9 cellular contexts compared by ENCODE assay signal in the genomic region with DNA sequence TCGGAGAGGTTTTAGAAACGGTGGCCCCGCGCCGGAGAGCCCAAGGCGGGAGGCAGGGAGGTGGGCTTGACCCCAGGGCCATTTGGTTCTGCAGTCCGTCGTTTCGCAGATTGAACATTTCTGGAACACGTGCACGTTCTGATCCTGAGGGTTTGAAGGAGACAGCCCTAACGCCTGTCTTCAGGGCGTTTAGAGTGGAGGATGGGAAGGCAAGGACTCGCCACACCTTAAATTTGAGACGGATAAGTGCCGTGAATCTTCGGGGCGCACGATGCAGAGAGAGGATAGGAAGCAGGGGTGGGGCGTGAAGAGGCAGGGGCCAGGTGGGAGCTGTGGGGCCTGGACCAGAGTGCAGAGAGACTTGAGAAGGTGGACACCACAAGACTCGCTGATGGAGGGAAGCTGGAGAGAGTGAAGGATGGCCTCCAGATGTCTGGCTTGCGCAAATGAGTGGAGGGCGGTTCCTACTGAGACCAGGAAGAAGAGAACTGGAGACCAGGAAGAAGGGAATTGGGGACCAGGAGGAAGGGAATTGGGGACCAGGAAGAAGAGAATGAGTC. TPM values are rescaled to one million over a fixed set of nuclear protein-coding genes. Genes with fewer than 3 reads are reported as not detected.
DNase-seq lines count a peak whose midpoint lies in the region; ATAC-seq lines count a peak whose summit lies in the region.
"Had no signal": no experiment of that assay in that cellular context is flagged by ENCODE, and none has a peak within 500 bp of the region (broad histone marks: within the 10 kb centered on the region; RNA-seq: fewer than 3 reads in every experiment).

No MANE protein-coding gene starts in this region.

- no peak overlapping the region for H3K9ac ChIP-seq in GM23248
- H3K9ac ChIP-seq in trophoblast cell (ENCODE audit: low read length): no peak overlapping the region

- no peak for ATAC-seq in GM21825 (IDR thresholded peaks at IDR 0.05; ENCODE audit: unreplicated experiment)

- H3K23ac ChIP-seq in trophoblast cell (ENCODE audit: low read length): no peak overlapping the region

- H2AFZ ChIP-seq in GM23248 (no peak overlapping the region), trophoblast cell (ENCODE audit: insufficient read depth, low read length, poor library complexity) (peak overlapping the region; percentile 47)

- H3K4me1 ChIP-seq in GM23248 (ENCODE audit: insufficient read depth): peaks cover 19% of the 10 kb centered on the region
- H3K4me1 ChIP-seq in SJSA1 (replicated peaks): peaks cover 34% of the 10 kb centered on the region
- peaks cover 3 to 32% of the 10 kb centered on the region in 2 donors for H3K4me1 ChIP-seq in esophagus (ENCODE audit: control insufficient read depth in 2 of 2, insufficient read depth in 2 of 2, low read length in 1 of 2)
- peaks cover 22 to 30% of the 10 kb centered on the region in 2 experiments for H3K4me1 ChIP-seq in trophoblast cell (ENCODE audit: control insufficient read depth in 1 of 2, insufficient read depth in 2 of 2, low read length in 2 of 2)

- H4K12ac ChIP-seq in trophoblast cell (ENCODE audit: low read depth, low read length): peak overlapping the region; percentile 87

- no peak overlapping the region for H3K4me2 ChIP-seq in GM23248 (ENCODE audit: unreplicated experiment)
- H3K4me2 ChIP-seq in trophoblast cell (ENCODE audit: low read length): no peak overlapping the region

- H3K27ac ChIP-seq in GM23248: no peak overlapping the region
- H3K27ac ChIP-seq in SJSA1: no peak overlapping the region
- no peak overlapping the region for H3K27ac ChIP-seq in esophagus (ENCODE audit: low read depth in 2 of 2, low read length in 1 of 2)
- no peak overlapping the region for H3K27ac ChIP-seq in trophoblast cell (ENCODE audit: low read depth, low read length)

- no peak overlapping the region for H4K91ac ChIP-seq in trophoblast cell (ENCODE audit: low read depth, low read length)

- H3K4ac ChIP-seq in trophoblast cell (ENCODE audit: low read depth, low read length): no peak overlapping the region

- no peak overlapping the region for H2BK12ac ChIP-seq in trophoblast cell (ENCODE audit: low read length)

- WGBS in GM23248 (ENCODE audit: low coverage in 1 of 2, low lambda C conversion rate in 2 of 2, missing lambda C conversion rate in 2 of 2), 2 experiments: 62 to 63% methylated on average over 23 of the region's 23 CpGs
- 65 to 68% methylated on average over 23 of the region's 23 CpGs for WGBS in esophagus, 2 donors
- no CpG with 5 or more reads among the region's 23 CpGs for WGBS in trophoblast cell (ENCODE audit: extremely low coverage, insufficient coverage, insufficient read length)

- DNase-seq in GM23248 (peak; percentile 6), SJSA1 (ENCODE audit: low read depth in 1 of 2, low spot score in 2 of 2) (no peak), trophoblast cell (no peak), NCI-H446 (lab: John Stamatoyannopoulos, UW) (no peak), mesenteric fat pad (ENCODE audit: low spot score) (no peak), MG63 (no peak)

- no peak overlapping the region for H3K14ac ChIP-seq in trophoblast cell (ENCODE audit: low read length)

- no peak overlapping the region for H2AK5ac ChIP-seq in trophoblast cell (ENCODE audit: low read length)

- no peak overlapping the region for H2BK5ac ChIP-seq in trophoblast cell (ENCODE audit: low read depth, low read length, poor library complexity)

- no peaks in the 10 kb centered on the region for H3K9me2 ChIP-seq in GM23248 (ENCODE audit: insufficient read depth)

- H3K18ac ChIP-seq in trophoblast cell (ENCODE audit: low read length): no peak overlapping the region

- H3K4me3 ChIP-seq in GM23248 (no peak overlapping the region), SJSA1 (peak overlapping the region; percentile 85), esophagus (ENCODE audit: low read depth in 1 of 2, low read length in 2 of 2) (peak overlapping the region; percentile 36 to 90), trophoblast cell (ENCODE audit: low read depth, low read length) (no peak overlapping the region), MG63 (no peak overlapping the region)

- peaks cover 37% of the 10 kb centered on the region for H3K79me2 ChIP-seq in GM23248 (ENCODE audit: insufficient read depth)
- peaks cover 32% of the 10 kb centered on the region for H3K79me2 ChIP-seq in trophoblast cell (ENCODE audit: control insufficient read depth, insufficient read depth, low read length, poor library complexity)

- H2BK120ac ChIP-seq in trophoblast cell (ENCODE audit: insufficient read depth, low read length, poor library complexity): no peak overlapping the region

- in situ Hi-C loops in GM23248 (cut with MboI): no loop called here

- H3K36me3 ChIP-seq in GM23248 (ENCODE audit: low read depth) (no peaks in the 10 kb centered on the region), SJSA1 (peaks cover 31% of the 10 kb centered on the region), esophagus (ENCODE audit: control insufficient read depth in 2 of 2, insufficient read depth in 2 of 2, low read length in 1 of 2) (no peaks in the 10 kb centered on the region), trophoblast cell (ENCODE audit: control insufficient read depth in 1 of 2, insufficient read depth in 2 of 2, low read length in 2 of 2) (peaks cover 11 to 14% of the 10 kb centered on the region in 2 experiments), MG63 (peaks cover 6% of the 10 kb centered on the region)
- H3K36me3 ChIP-seq: right lobe of liver had no signal

- peaks cover 17% of the 10 kb centered on the region; the same call in 1 of the 2 replicates for H3F3A ChIP-seq in GM23248 (ENCODE audit: insufficient read depth)

- H3K79me1 ChIP-seq in trophoblast cell (ENCODE audit: low read length): peaks cover 3% of the 10 kb centered on the region

- H3K9me3 ChIP-seq in GM23248 (ENCODE audit: low read depth): no peaks in the 10 kb centered on the region
- 0 out of 2 replicates have a peak, but pooled peaks cover 4% of the 10 kb centered on the region for H3K9me3 ChIP-seq in SJSA1 (replicated peaks)
- no peaks in the 10 kb centered on the region for H3K9me3 ChIP-seq in esophagus (ENCODE audit: control insufficient read depth in 2 of 2, insufficient read depth in 1 of 2, low read depth in 1 of 2, low read length in 1 of 2)
- H3K9me3 ChIP-seq in trophoblast cell (ENCODE audit: insufficient read depth, low read depth, low read length): peaks cover 6% of the 10 kb centered on the region
- no peaks in the 10 kb centered on the region for H3K9me3 ChIP-seq in MG63
- H3K9me3 ChIP-seq: right lobe of liver had no signal

- H4K20me1 ChIP-seq in GM23248 (ENCODE audit: insufficient read depth): peaks cover 4% of the 10 kb centered on the region; the same call in 1 of the 2 replicates

- peak overlapping the region; percentile 86 for H4K8ac ChIP-seq in trophoblast cell (ENCODE audit: low read depth, low read length)

- H3K27me3 ChIP-seq in GM23248 (replicated peaks; ENCODE audit: insufficient read depth): no peaks in the 10 kb centered on the region
- no peaks in the 10 kb centered on the region for H3K27me3 ChIP-seq in SJSA1 (replicated peaks)
- no peaks in the 10 kb centered on the region for H3K27me3 ChIP-seq in esophagus (ENCODE audit: control insufficient read depth in 1 of 2, insufficient read depth in 2 of 2, low read length in 2 of 2)
- no peaks in the 10 kb centered on the region for H3K27me3 ChIP-seq in trophoblast cell (ENCODE audit: insufficient read depth, low read length)
- H3K27me3 ChIP-seq in MG63: no peaks in the 10 kb centered on the region
- H3K27me3 ChIP-seq: right lobe of liver had no signal

RNA-seq across cellular contexts. Expression of gene MIER2, which starts 0.8 kb away (rescaled TPM):
- total RNA-seq in GM23248 (2014; rRNA removed; shearing (Covaris generic)): 11.8 and 27.8 TPM in 2 replicates
- polyA plus RNA-seq in GM23248 (2016; fragmentation: Nextera tagmentation; extraction: Ambion mirVana): 28.6 and 30.7 TPM in 2 replicates
- total RNA-seq in SJSA1 (2014; rRNA removed; shearing (Covaris generic)): 19.9 and 26.6 TPM in 2 replicates
- 10 to 100 TPM; 13.0 to 13.9 TPM for polyA plus RNA-seq in esophagus
- polyA plus RNA-seq in trophoblast cell (2013): 38.2 and 39.1 TPM in 2 replicates
- total RNA-seq in mesenteric fat pad: 53.5 TPM
- 3.5 and 3.6 TPM in 2 replicates for total RNA-seq in MG63 (2014; rRNA removed; shearing (Covaris generic); ENCODE audit: low replicate concordance)

RNA-seq across cellular contexts. Expression of gene PLPP2, which starts 54.2 kb away (rescaled TPM):
- total RNA-seq in GM23248 (2014; rRNA removed; shearing (Covaris generic)): 1.4 and 4.3 TPM in 2 replicates
- 1.2 and 1.3 TPM in 2 replicates for polyA plus RNA-seq in GM23248 (2016; fragmentation: Nextera tagmentation; extraction: Ambion mirVana)
- total RNA-seq in SJSA1 (2014; rRNA removed; shearing (Covaris generic)): 7.3 and 18.5 TPM in 2 replicates
- 10 to 100 TPM in 1 of 2 donors, 1 to 10 TPM in 1; 9.8 to 18.5 TPM for polyA plus RNA-seq in esophagus
- 6.2 and 6.9 TPM in 2 replicates for polyA plus RNA-seq in trophoblast cell (2013)
- 7.9 TPM for total RNA-seq in mesenteric fat pad
- 8.3 and 22.0 TPM in 2 replicates for total RNA-seq in MG63 (2014; rRNA removed; shearing (Covaris generic); ENCODE audit: low replicate concordance)

Comparison
In these comparisons a context has a peak if more than half of its experiments do, and no peak if none do; other contexts are left out.
1. H3K4me3 ChIP-seq: peak in SJSA1 (single experiment) and esophagus (2 of 2); none in GM23248 (single experiment), trophoblast cell (single experiment) and MG63 (single experiment).